In the genomic region with DNA sequence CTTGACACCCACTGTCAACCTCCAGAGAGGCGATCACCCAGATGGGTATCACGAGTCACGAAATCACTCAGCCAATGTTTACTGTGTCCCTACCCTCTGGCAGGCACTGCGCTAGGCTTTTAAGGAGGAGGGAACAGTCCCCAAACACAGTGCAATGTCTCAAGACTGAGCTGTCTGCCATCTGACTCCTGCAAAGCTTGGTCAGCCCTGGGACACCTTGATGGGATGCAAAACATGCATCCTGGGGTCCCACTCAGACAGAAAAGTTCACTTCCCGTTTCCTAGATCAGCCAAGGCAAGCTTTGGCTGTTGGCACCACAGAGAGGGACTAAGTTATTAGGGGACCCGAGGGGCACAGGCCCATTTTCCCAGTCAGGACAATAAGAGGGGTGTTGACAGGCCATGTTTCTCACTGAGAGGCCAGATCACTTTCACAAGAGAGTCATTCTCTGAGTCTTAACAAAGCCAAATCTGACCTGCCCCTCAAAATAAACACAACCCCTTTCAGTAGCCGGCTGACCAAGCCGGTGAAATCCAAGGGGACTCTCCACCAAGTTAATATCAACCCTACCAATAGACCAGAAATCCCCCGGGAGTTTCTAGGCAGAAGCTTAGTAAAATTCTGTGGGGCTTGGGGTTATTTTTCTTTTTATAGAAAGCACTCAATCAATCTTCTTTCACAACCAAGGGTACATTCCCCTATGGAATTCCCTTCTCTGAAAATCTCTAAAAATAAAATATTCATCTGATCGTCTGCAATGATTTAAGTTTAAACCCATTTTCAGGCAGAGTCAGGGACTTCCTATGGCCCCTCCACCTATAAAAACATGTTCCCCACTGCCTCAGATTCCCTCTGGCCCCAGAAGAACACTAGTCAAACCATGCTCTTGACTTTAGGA, we compare ENCODE assay signal across 8 cellular contexts. TPM values are rescaled to one million over a fixed set of nuclear protein-coding genes. Genes with fewer than 3 reads are reported as not detected.
A peak's percentile ranks its signal among the peaks of the same experiment; 100 is the strongest.
DNase-seq lines count a peak whose midpoint lies in the region; ATAC-seq and TF ChIP-seq lines count a peak whose summit lies in the region.

No MANE protein-coding gene starts in this region.

- H3K36me3 Mint-ChIP-seq in activated CD4-positive, alpha-beta T cell treated with anti-CD3 and anti-CD28 coated beads for 36 hours (ENCODE audit: low read depth) = peaks cover 56% of the 10 kb centered on the region
- peaks cover 71% of the 10 kb centered on the region for H3K36me3 Mint-ChIP-seq in activated CD8-positive, alpha-beta T cell treated with anti-CD3 and anti-CD28 coated beads for 36 hours (ENCODE audit: low read depth)

- peak overlapping the region; percentile 99 for H3K4me3 Mint-ChIP-seq in activated CD4-positive, alpha-beta T cell treated with anti-CD3 and anti-CD28 coated beads for 36 hours
- H3K4me3 Mint-ChIP-seq in activated CD8-positive, alpha-beta T cell treated with anti-CD3 and anti-CD28 coated beads for 36 hours = peak overlapping the region; percentile 98

- peak overlapping the region; percentile 88 for H3K27ac Mint-ChIP-seq in activated CD4-positive, alpha-beta T cell treated with anti-CD3 and anti-CD28 coated beads for 36 hours
- H3K27ac Mint-ChIP-seq in activated CD8-positive, alpha-beta T cell treated with anti-CD3 and anti-CD28 coated beads for 36 hours = peak overlapping the region; percentile 90

- CTCF ChIA-PET in activated CD4-positive, alpha-beta T cell treated with anti-CD3 and anti-CD28 coated beads for 36 hours (lab: Charles Lee) = interaction anchor here (0.8 to 1.6 kb wide), 4 partner anchors 16 to 219 kb away, joined by 3 to 4 read pairs (median 3); no protein-coding TSS in a partner anchor
- CTCF ChIA-PET in activated CD8-positive, alpha-beta T cell treated with anti-CD3 and anti-CD28 coated beads for 36 hours (lab: Charles Lee) = interaction anchor here (1.0 to 1.9 kb wide), 3 partner anchors 9 to 40 kb away, joined by 3 to 4 read pairs (median 3); no protein-coding TSS in a partner anchor

- POLR2A ChIA-PET in activated CD4-positive, alpha-beta T cell treated with anti-CD3 and anti-CD28 coated beads for 36 hours (lab: Charles Lee) = interaction anchor here (3.0 kb wide), 1 partner anchor 11 kb away, joined by 28 read pairs; no protein-coding TSS in a partner anchor
- POLR2A ChIA-PET in activated CD8-positive, alpha-beta T cell treated with anti-CD3 and anti-CD28 coated beads for 36 hours (lab: Charles Lee) = interaction anchor here (0.6 to 3.8 kb wide), 9 partner anchors 11 to 1418 kb away, joined by 3 to 34 read pairs (median 4); no protein-coding TSS in a partner anchor

- DNase-seq in activated CD4-positive, alpha-beta T cell treated with anti-CD3 and anti-CD28 coated beads for 36 hours = peak; percentile 56
- no peak for DNase-seq in activated CD4-positive, alpha-beta T cell treated with anti-CD3 and anti-CD28 coated beads, Interleukin-2, amount 50 U/mL, for 1 hour
- peak; percentile 57 for DNase-seq in activated CD8-positive, alpha-beta T cell treated with anti-CD3 and anti-CD28 coated beads for 36 hours
- DNase-seq in stimulated activated CD8-positive, alpha-beta memory T cell treated with anti-CD3 and anti-CD28 coated beads, Interleukin-4, amount 100 ng/mL, for 48 hours = peak; percentile 56
- DNase-seq in Ammon's horn (ENCODE audit: low spot score) (no peak), D341Med (ENCODE audit: low spot score) (no peak)

- peaks cover 70% of the 10 kb centered on the region for H3K4me1 Mint-ChIP-seq in activated CD4-positive, alpha-beta T cell treated with anti-CD3 and anti-CD28 coated beads for 36 hours
- H3K4me1 Mint-ChIP-seq in activated CD8-positive, alpha-beta T cell treated with anti-CD3 and anti-CD28 coated beads for 36 hours (ENCODE audit: low read depth) = peaks cover 67% of the 10 kb centered on the region

- TF ChIP-seq CTCF in activated CD8-positive, alpha-beta T cell treated with anti-CD3 and anti-CD28 coated beads for 36 hours (IDR thresholded peaks at IDR 0.05) = no peak

- intact Hi-C loops in activated CD4-positive, alpha-beta T cell treated with anti-CD3 and anti-CD28 coated beads for 36 hours (cut with DNase I, micrococcal nuclease) = loop anchor here (2.0 to 5.0 kb wide), 7 partner anchors 27 to 1148 kb away; a partner anchor contains a TSS
- intact Hi-C loops in activated CD8-positive, alpha-beta T cell treated with anti-CD3 and anti-CD28 coated beads for 36 hours (cut with micrococcal nuclease) = loop anchor here (5.0 kb wide), 4 partner anchors 42 to 223 kb away; no protein-coding TSS in a partner anchor

- peak; percentile 11 for ATAC-seq in activated CD4-positive, alpha-beta T cell treated with anti-CD3 and anti-CD28 coated beads for 36 hours
- ATAC-seq in HG02623 (IDR thresholded peaks at IDR 0.05; ENCODE audit: unreplicated experiment) (peak; percentile 12), SK-N-SH treated with all-trans-retinoic acid at 6 μM for 48 hours (no peak)
- no peak for ATAC-seq in activated CD8-positive, alpha-beta T cell treated with anti-CD3 and anti-CD28 coated beads for 36 hours

- H3K9me3 Mint-ChIP-seq in activated CD4-positive, alpha-beta T cell treated with anti-CD3 and anti-CD28 coated beads for 36 hours (ENCODE audit: low read depth) = no peaks in the 10 kb centered on the region
- H3K9me3 Mint-ChIP-seq in activated CD8-positive, alpha-beta T cell treated with anti-CD3 and anti-CD28 coated beads for 36 hours = no peaks in the 10 kb centered on the region

- no peaks in the 10 kb centered on the region for H3K27me3 Mint-ChIP-seq in activated CD4-positive, alpha-beta T cell treated with anti-CD3 and anti-CD28 coated beads for 36 hours
- no peaks in the 10 kb centered on the region for H3K27me3 Mint-ChIP-seq in activated CD8-positive, alpha-beta T cell treated with anti-CD3 and anti-CD28 coated beads for 36 hours

TF ChIP-seq in SK-N-SH treated with all-trans-retinoic acid at 6 μM for 48 hours, 23 proteins besides CTCF, POLR2A, EP300 and RAD21 (continues in another document):
- TF ChIP-seq SNAI2 (CRISPR knock-in tag; IDR thresholded peaks at IDR 0.05) (no peak), BACH2 (CRISPR knock-in tag; IDR thresholded peaks at IDR 0.05; ENCODE audit: borderline replicate concordance) (no peak), GLIS3 (CRISPR knock-in tag; IDR thresholded peaks at IDR 0.05) (no peak), ZNF565 (CRISPR knock-in tag; conservative IDR thresholded peaks at IDR 0.05; ENCODE audit: low read depth) (no peak), ZNF8 (CRISPR knock-in tag; IDR thresholded peaks at IDR 0.05) (no peak), TOX (CRISPR knock-in tag; IDR thresholded peaks at IDR 0.05; ENCODE audit: borderline replicate concordance) (no peak), ESRRG (CRISPR knock-in tag; IDR thresholded peaks at IDR 0.05) (no peak), OSR1 (CRISPR knock-in tag; IDR thresholded peaks at IDR 0.05) (no peak), ZC3H10 (CRISPR knock-in tag; IDR thresholded peaks at IDR 0.05) (no peak), ISL1 (CRISPR knock-in tag; IDR thresholded peaks at IDR 0.05) (no peak), ZFP30 (CRISPR knock-in tag; IDR thresholded peaks at IDR 0.05) (no peak), ZNF70 (CRISPR knock-in tag; IDR thresholded peaks at IDR 0.05) (no peak), ARNTL (CRISPR knock-in tag; IDR thresholded peaks at IDR 0.05; ENCODE audit: borderline replicate concordance, low read depth) (no peak)
- TF ChIP-seq, protein P1, sequence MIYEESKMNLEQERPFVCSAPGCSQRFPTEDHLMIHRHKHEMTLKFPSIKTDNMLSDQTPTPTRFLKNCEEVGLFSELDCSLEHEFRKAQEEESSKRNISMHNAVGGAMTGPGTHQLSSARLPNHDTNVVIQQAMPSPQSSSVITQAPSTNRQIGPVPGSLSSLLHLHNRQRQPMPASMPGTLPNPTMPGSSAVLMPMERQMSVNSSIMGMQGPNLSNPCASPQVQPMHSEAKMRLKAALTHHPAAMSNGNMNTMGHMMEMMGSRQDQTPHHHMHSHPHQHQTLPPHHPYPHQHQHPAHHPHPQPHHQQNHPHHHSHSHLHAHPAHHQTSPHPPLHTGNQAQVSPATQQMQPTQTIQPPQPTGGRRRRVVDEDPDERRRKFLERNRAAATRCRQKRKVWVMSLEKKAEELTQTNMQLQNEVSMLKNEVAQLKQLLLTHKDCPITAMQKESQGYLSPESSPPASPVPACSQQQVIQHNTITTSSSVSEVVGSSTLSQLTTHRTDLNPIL (CRISPR knock-in tag; IDR thresholded peaks at IDR 0.05; ENCODE audit: low read depth) = no peak
- TF ChIP-seq, protein P2, sequence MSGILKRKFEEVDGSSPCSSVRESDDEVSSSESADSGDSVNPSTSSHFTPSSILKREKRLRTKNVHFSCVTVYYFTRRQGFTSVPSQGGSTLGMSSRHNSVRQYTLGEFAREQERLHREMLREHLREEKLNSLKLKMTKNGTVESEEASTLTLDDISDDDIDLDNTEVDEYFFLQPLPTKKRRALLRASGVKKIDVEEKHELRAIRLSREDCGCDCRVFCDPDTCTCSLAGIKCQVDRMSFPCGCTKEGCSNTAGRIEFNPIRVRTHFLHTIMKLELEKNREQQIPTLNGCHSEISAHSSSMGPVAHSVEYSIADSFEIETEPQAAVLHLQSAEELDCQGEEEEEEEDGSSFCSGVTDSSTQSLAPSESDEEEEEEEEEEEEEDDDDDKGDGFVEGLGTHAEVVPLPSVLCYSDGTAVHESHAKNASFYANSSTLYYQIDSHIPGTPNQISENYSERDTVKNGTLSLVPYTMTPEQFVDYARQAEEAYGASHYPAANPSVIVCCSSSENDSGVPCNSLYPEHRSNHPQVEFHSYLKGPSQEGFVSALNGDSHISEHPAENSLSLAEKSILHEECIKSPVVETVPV (CRISPR knock-in tag; IDR thresholded peaks at IDR 0.05) = no peak
- TF ChIP-seq, protein P3, sequence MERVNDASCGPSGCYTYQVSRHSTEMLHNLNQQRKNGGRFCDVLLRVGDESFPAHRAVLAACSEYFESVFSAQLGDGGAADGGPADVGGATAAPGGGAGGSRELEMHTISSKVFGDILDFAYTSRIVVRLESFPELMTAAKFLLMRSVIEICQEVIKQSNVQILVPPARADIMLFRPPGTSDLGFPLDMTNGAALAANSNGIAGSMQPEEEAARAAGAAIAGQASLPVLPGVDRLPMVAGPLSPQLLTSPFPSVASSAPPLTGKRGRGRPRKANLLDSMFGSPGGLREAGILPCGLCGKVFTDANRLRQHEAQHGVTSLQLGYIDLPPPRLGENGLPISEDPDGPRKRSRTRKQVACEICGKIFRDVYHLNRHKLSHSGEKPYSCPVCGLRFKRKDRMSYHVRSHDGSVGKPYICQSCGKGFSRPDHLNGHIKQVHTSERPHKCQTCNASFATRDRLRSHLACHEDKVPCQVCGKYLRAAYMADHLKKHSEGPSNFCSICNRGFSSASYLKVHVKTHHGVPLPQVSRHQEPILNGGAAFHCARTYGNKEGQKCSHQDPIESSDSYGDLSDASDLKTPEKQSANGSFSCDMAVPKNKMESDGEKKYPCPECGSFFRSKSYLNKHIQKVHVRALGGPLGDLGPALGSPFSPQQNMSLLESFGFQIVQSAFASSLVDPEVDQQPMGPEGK (CRISPR knock-in tag; IDR thresholded peaks at IDR 0.05; ENCODE audit: borderline replicate concordance) = no peak

RNA-seq across cellular contexts. Expression of a gene that starts 3.5 kb away (rescaled TPM):
- 100 to 1,000 TPM; 101 to 113 TPM for total RNA-seq in activated CD4-positive, alpha-beta T cell treated with anti-CD3 and anti-CD28 coated beads for 36 hours
- 100 to 1,000 TPM; 113 to 125 TPM for total RNA-seq in activated CD8-positive, alpha-beta T cell treated with anti-CD3 and anti-CD28 coated beads for 36 hours

Comparison
In these comparisons a context has a peak if more than half of its experiments do, and no peak if none do; other contexts are left out.
1. DNase-seq: peak in activated CD4-positive, alpha-beta T cell treated with anti-CD3 and anti-CD28 coated beads for 36 hours (single experiment), activated CD8-positive, alpha-beta T cell treated with anti-CD3 and anti-CD28 coated beads for 36 hours (single experiment) and stimulated activated CD8-positive, alpha-beta memory T cell treated with anti-CD3 and anti-CD28 coated beads, Interleukin-4, amount 100 ng/mL, for 48 hours (single experiment); none in activated CD4-positive, alpha-beta T cell treated with anti-CD3 and anti-CD28 coated beads, Interleukin-2, amount 50 U/mL, for 1 hour (single experiment), Ammon's horn (single experiment) and D341Med (single experiment).
2. ATAC-seq: peak in activated CD4-positive, alpha-beta T cell treated with anti-CD3 and anti-CD28 coated beads for 36 hours (single experiment) and HG02623 (single experiment); none in activated CD8-positive, alpha-beta T cell treated with anti-CD3 and anti-CD28 coated beads for 36 hours (single experiment) and SK-N-SH treated with all-trans-retinoic acid at 6 μM for 48 hours (single experiment).